ENCODE assay signal across 15 cellular contexts in the genomic region with DNA sequence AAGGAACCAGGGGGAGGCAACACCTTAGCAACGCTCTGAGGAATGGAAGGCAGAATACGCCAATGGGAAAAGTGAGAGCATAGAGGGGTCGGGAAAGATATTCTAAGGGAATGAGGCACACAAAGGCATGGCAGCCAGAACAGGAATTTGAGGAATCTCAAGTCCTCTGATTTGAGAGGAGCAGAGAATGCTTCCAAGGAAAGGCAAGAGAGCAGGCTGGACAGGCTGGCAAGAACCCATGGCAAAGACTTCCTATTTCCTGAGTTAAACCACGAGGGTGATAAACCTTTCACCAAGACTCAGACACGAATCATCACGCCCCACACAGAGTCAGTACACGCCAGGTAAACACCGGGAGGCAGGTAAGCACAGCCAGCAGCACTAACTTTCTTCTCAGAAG.
DNase-seq lines count a peak whose midpoint lies in the region; ATAC-seq lines count a peak whose summit lies in the region.
"Had no signal": no experiment of that assay in that cellular context is flagged by ENCODE, and none has a peak within 500 bp of the region (broad histone marks: within the 10 kb centered on the region; RNA-seq: fewer than 3 reads in every experiment).

No MANE protein-coding gene starts in this region.

- H2AK5ac ChIP-seq in mesenchymal stem cell (ENCODE audit: low read length, severe bottlenecking), result peak overlapping the region; percentile 47

- peak overlapping the region; percentile 79 for H4K8ac ChIP-seq in mesenchymal stem cell (ENCODE audit: low read length)

- 43% methylated on average over 8 of the region's 8 CpGs for WGBS in mesenchymal stem cell

- H3K9ac ChIP-seq in mesenchymal stem cell (ENCODE audit: low read length), result no peak overlapping the region

- H2AFZ ChIP-seq in mesenchymal stem cell (ENCODE audit: low read depth, low read length), result no peak overlapping the region

- peak overlapping the region in 1 of 2 experiments; percentile 73 for H3K18ac ChIP-seq in mesenchymal stem cell (ENCODE audit: low read depth in 1 of 2, low read length in 2 of 2)

- H4K91ac ChIP-seq in mesenchymal stem cell (ENCODE audit: low read length), result peak overlapping the region; percentile 94

- H2BK120ac ChIP-seq in mesenchymal stem cell (ENCODE audit: low read depth, low read length), result peak overlapping the region; percentile 54

- peak overlapping the region; percentile 7 for H3K4me2 ChIP-seq in mesenchymal stem cell (ENCODE audit: low read length, poor library complexity, severe bottlenecking)

- H3K9me3 ChIP-seq in mesenchymal stem cell (ENCODE audit: control insufficient read depth, low read length), result no peaks in the 10 kb centered on the region
- H3K9me3 ChIP-seq: stomach had no signal

- H2BK12ac ChIP-seq in mesenchymal stem cell (ENCODE audit: low read length in 2 of 2), result peak overlapping the region in 1 of 2 experiments; percentile 4

- ATAC-seq in HG02571 (IDR thresholded peaks at IDR 0.05; ENCODE audit: unreplicated experiment) (no peak), GM18519 (IDR thresholded peaks at IDR 0.05; ENCODE audit: low FRiP score, unreplicated experiment) (no peak)
- ATAC-seq: natural killer cell treated with Interleukin-12 subunit alpha and Interleukin-12 subunit beta and Interleukin-15 and Interleukin-18, amount 100 ng/mL, for 72 hours had no signal

- peak overlapping the region; percentile 33 for H2BK15ac ChIP-seq in mesenchymal stem cell (ENCODE audit: low read depth, poor library complexity, severe bottlenecking)

- peak overlapping the region; percentile 66 for H3K27ac ChIP-seq in mesenchymal stem cell (ENCODE audit: low read length, poor library complexity, severe bottlenecking)
- H3K27ac ChIP-seq: stomach had no signal

- H2BK5ac ChIP-seq in mesenchymal stem cell (ENCODE audit: low read depth, low read length, poor library complexity, severe bottlenecking), result no peak overlapping the region

- peak; percentile 60 for DNase-seq in AG08395 (ENCODE audit: low spot score)
- peak; percentile 60 for DNase-seq in LoVo (ENCODE audit: low spot score)
- peak; percentile 68 for DNase-seq in dermis blood vessel endothelial cell
- DNase-seq in mesenchymal stem cell, result no peak
- no peak for DNase-seq in DMS 273 (lab: John Stamatoyannopoulos, UW; ENCODE audit: unreplicated experiment)
- DNase-seq in central memory CD4-positive, alpha-beta T cell, result no peak
- DNase-seq: activated CD4-positive, alpha-beta T cell treated with anti-CD3 and anti-CD28 coated beads, Interleukin-2, amount 10 ng/mL, durations not matched to agents 24 days and 14 days; activated naive CD4-positive, alpha-beta T cell treated with Interleukin-2 at 50 U/mL for 16 hours; effector CD4-positive, alpha-beta T cell; Karpas-422; SHP77 treated with DMSO at 0.1 percent for 48 hours; stomach had no signal

- H3K4ac ChIP-seq in mesenchymal stem cell (ENCODE audit: low read depth in 1 of 2, low read length in 2 of 2), result peak overlapping the region in 1 of 2 experiments; percentile 89

- H3K36me3 ChIP-seq in mesenchymal stem cell (ENCODE audit: control insufficient read depth in 1 of 2, insufficient read depth in 2 of 2, low read depth in 1 of 2, low read length in 2 of 2), result no peaks in the 10 kb centered on the region
- H3K36me3 ChIP-seq: stomach had no signal

- no peaks in the 10 kb centered on the region for H3K27me3 ChIP-seq in mesenchymal stem cell (ENCODE audit: control insufficient read depth in 1 of 2, insufficient read depth in 1 of 2, low read length in 2 of 2)

- H3K4me3 ChIP-seq in mesenchymal stem cell (ENCODE audit: insufficient read depth in 1 of 2, low read depth in 1 of 2, low read length in 2 of 2), result no peak overlapping the region
- H3K4me3 ChIP-seq: stomach had no signal

- peak overlapping the region in 1 of 2 experiments; percentile 14 for H3K14ac ChIP-seq in mesenchymal stem cell (ENCODE audit: low read length in 2 of 2)

- H3K79me1 ChIP-seq in mesenchymal stem cell (replicated peaks; ENCODE audit: low read length, poor library complexity, severe bottlenecking), result peaks cover 6% of the 10 kb centered on the region

- H3K4me1 ChIP-seq in mesenchymal stem cell (ENCODE audit: control insufficient read depth, insufficient read depth, low read depth, low read length), result peaks cover 27% of the 10 kb centered on the region

- H3K23ac ChIP-seq in mesenchymal stem cell (ENCODE audit: low read length in 2 of 2), result peak overlapping the region in 1 of 2 experiments; percentile 16

Comparison
In these comparisons a context has a peak if more than half of its experiments do, and no peak if none do; other contexts are left out.
1. DNase-seq: peak in AG08395 (single experiment), LoVo (single experiment) and dermis blood vessel endothelial cell (single experiment); none in mesenchymal stem cell (single experiment), DMS 273 (single experiment) and central memory CD4-positive, alpha-beta T cell (single experiment).